Comparison of ENCODE assay signal across 17 cellular contexts in genomic region chr2:20074001-20074648, GRCh38. TPM values are rescaled to one million over a fixed set of nuclear protein-coding genes. Genes with fewer than 3 reads are reported as not detected.
DNase-seq lines count a peak whose midpoint lies in the region; ATAC-seq and TF ChIP-seq lines count a peak whose summit lies in the region.
"Had no signal": no experiment of that assay in that cellular context is flagged by ENCODE, and none has a peak within 500 bp of the region (broad histone marks: within the 10 kb centered on the region; RNA-seq: fewer than 3 reads in every experiment).

No MANE protein-coding gene starts in this region.

- no peaks in the 10 kb centered on the region for H3K36me3 Mint-ChIP-seq in nephron (ENCODE audit: low read depth)
- no peaks in the 10 kb centered on the region for H3K36me3 Mint-ChIP-seq in activated naive CD8-positive, alpha-beta T cell treated with anti-CD3 and anti-CD28 coated beads, Interleukin-2, amount 50 U/mL, for 24 hours (ENCODE audit: low read depth)
- no peaks in the 10 kb centered on the region for H3K36me3 Mint-ChIP-seq in activated CD4-positive, alpha-beta T cell treated with anti-CD3 and anti-CD28 coated beads, Interleukin-2, amount 10 ng/mL, durations not matched to agents 24 days and 14 days (ENCODE audit: low read depth)
- H3K36me3 Mint-ChIP-seq in stimulated activated memory B cell treated with anti-CD40 and anti-IgM and Interleukin-4, amounts not matched to agents 10 μg/mL and 1 μg/mL and 100 μg/mL, for 72 hours: no peaks in the 10 kb centered on the region

- H3K36me3 ChIP-seq in adrenal gland (replicated peaks in 1 of 2): no peaks in the 10 kb centered on the region
- H3K36me3 ChIP-seq: ascending aorta, tibial artery had no signal

- WGBS in adrenal gland, 4 donors: 36 to 53% (median 46%) methylated on average over 7 to 9 of the region's 9 CpGs

- no peak overlapping the region for H3K4me3 Mint-ChIP-seq in nephron
- H3K4me3 Mint-ChIP-seq in activated naive CD8-positive, alpha-beta T cell treated with anti-CD3 and anti-CD28 coated beads, Interleukin-2, amount 50 U/mL, for 24 hours: no peak overlapping the region
- H3K4me3 Mint-ChIP-seq in activated CD4-positive, alpha-beta T cell treated with anti-CD3 and anti-CD28 coated beads, Interleukin-2, amount 10 ng/mL, durations not matched to agents 24 days and 14 days: no peak overlapping the region
- H3K4me3 Mint-ChIP-seq in stimulated activated memory B cell treated with anti-CD40 and anti-IgM and Interleukin-4, amounts not matched to agents 10 μg/mL and 1 μg/mL and 100 μg/mL, for 72 hours: no peak overlapping the region
- H3K4me3 Mint-ChIP-seq: activated T-helper 17 cell treated with anti-CD3 and anti-CD28 coated beads, Interleukin-2, amount 50 U/mL, for 72 hours; T-helper 2 cell treated with Interferon-gamma antibody and Interleukin-4, amounts not matched to agents 5 μg/mL and 100 μg/mL, for 36 hours had no signal

- peaks cover 62% of the 10 kb centered on the region for H3K4me1 Mint-ChIP-seq in nephron
- H3K4me1 Mint-ChIP-seq in activated naive CD8-positive, alpha-beta T cell treated with anti-CD3 and anti-CD28 coated beads, Interleukin-2, amount 50 U/mL, for 24 hours: no peaks in the 10 kb centered on the region
- H3K4me1 Mint-ChIP-seq in activated CD4-positive, alpha-beta T cell treated with anti-CD3 and anti-CD28 coated beads, Interleukin-2, amount 10 ng/mL, durations not matched to agents 24 days and 14 days: no peaks in the 10 kb centered on the region
- no peaks in the 10 kb centered on the region for H3K4me1 Mint-ChIP-seq in stimulated activated memory B cell treated with anti-CD40 and anti-IgM and Interleukin-4, amounts not matched to agents 10 μg/mL and 1 μg/mL and 100 μg/mL, for 72 hours
- H3K4me1 Mint-ChIP-seq: activated T-helper 17 cell treated with anti-CD3 and anti-CD28 coated beads, Interleukin-2, amount 50 U/mL, for 72 hours had no signal

- H3K27me3 ChIP-seq in adrenal gland: no peaks in the 10 kb centered on the region
- H3K27me3 ChIP-seq: ascending aorta, tibial artery had no signal

- H3K9me3 ChIP-seq in adrenal gland (replicated peaks in 1 of 3): no peaks in the 10 kb centered on the region
- H3K9me3 ChIP-seq: ascending aorta, tibial artery had no signal

- intact Hi-C loops in adrenal gland (cut with DNase I): no loop called here
- intact Hi-C loops in activated CD4-positive, alpha-beta T cell treated with anti-CD3 and anti-CD28 coated beads, Interleukin-2, amount 10 ng/mL, durations not matched to agents 24 days and 14 days (cut with micrococcal nuclease): no loop called here

- DNase-seq in DMS 273 (lab: John Stamatoyannopoulos, UW; ENCODE audit: unreplicated experiment) (peak; percentile 81), NCI-H1105 (lab: John Stamatoyannopoulos, UW) (peak; percentile 32), adrenal gland (peak; percentile 47 to 87 (median 77))
- no peak for DNase-seq in activated naive CD8-positive, alpha-beta T cell treated with anti-CD3 and anti-CD28 coated beads, Interleukin-2, amount 50 U/mL, for 24 hours
- DNase-seq in activated CD4-positive, alpha-beta T cell treated with anti-CD3 and anti-CD28 coated beads, Interleukin-2, amount 10 ng/mL, durations not matched to agents 24 days and 14 days: no peak
- DNase-seq: activated CD4-positive, alpha-beta T cell treated with anti-CD3 and anti-CD28 coated beads, Interleukin-2, amount 50 U/mL, for 4 hours; DND-41; NCI-H446 treated with DMSO at 0.1 percent for 48 hours; stimulated activated CD4-positive, alpha-beta T cell treated with anti-CD3 and anti-CD28 coated beads, Interleukin-15, amount 100 ng/mL, for 24 hours; tibial artery had no signal

- H3K9me3 Mint-ChIP-seq in nephron: peaks cover 3% of the 10 kb centered on the region
- no peaks in the 10 kb centered on the region for H3K9me3 Mint-ChIP-seq in activated naive CD8-positive, alpha-beta T cell treated with anti-CD3 and anti-CD28 coated beads, Interleukin-2, amount 50 U/mL, for 24 hours
- H3K9me3 Mint-ChIP-seq in activated CD4-positive, alpha-beta T cell treated with anti-CD3 and anti-CD28 coated beads, Interleukin-2, amount 10 ng/mL, durations not matched to agents 24 days and 14 days: no peaks in the 10 kb centered on the region
- H3K9me3 Mint-ChIP-seq in stimulated activated memory B cell treated with anti-CD40 and anti-IgM and Interleukin-4, amounts not matched to agents 10 μg/mL and 1 μg/mL and 100 μg/mL, for 72 hours: no peaks in the 10 kb centered on the region
- H3K9me3 Mint-ChIP-seq: activated T-helper 17 cell treated with anti-CD3 and anti-CD28 coated beads, Interleukin-2, amount 50 U/mL, for 72 hours; T-helper 2 cell treated with Interferon-gamma antibody and Interleukin-4, amounts not matched to agents 5 μg/mL and 100 μg/mL, for 36 hours had no signal

- no peak overlapping the region for H3K4me3 ChIP-seq in adrenal gland
- H3K4me3 ChIP-seq: ascending aorta, tibial artery had no signal

- no peak for ATAC-seq in activated naive CD8-positive, alpha-beta T cell treated with anti-CD3 and anti-CD28 coated beads, Interleukin-2, amount 50 U/mL, for 24 hours
- no peak for ATAC-seq in GM18519 (IDR thresholded peaks at IDR 0.05; ENCODE audit: low FRiP score, unreplicated experiment)
- ATAC-seq in stimulated activated memory B cell treated with anti-CD40 and anti-IgM and Interleukin-4, amounts not matched to agents 10 μg/mL and 1 μg/mL and 100 μg/mL, for 72 hours: no peak
- ATAC-seq: activated T-helper 17 cell treated with anti-CD3 and anti-CD28 coated beads, Interleukin-2, amount 50 U/mL, for 72 hours; HCT116 had no signal

- peaks cover 17 to 22% of the 10 kb centered on the region in 2 donors for H3K4me1 ChIP-seq in adrenal gland (replicated peaks in 1 of 2)

- TF ChIP-seq POLR2A in adrenal gland (IDR thresholded peaks at IDR 0.05): no peak

- H3K27ac Mint-ChIP-seq in nephron: peak overlapping the region; percentile 98 to 99 (median 99)
- no peak overlapping the region for H3K27ac Mint-ChIP-seq in activated naive CD8-positive, alpha-beta T cell treated with anti-CD3 and anti-CD28 coated beads, Interleukin-2, amount 50 U/mL, for 24 hours
- H3K27ac Mint-ChIP-seq in activated CD4-positive, alpha-beta T cell treated with anti-CD3 and anti-CD28 coated beads, Interleukin-2, amount 10 ng/mL, durations not matched to agents 24 days and 14 days: no peak overlapping the region
- no peak overlapping the region for H3K27ac Mint-ChIP-seq in stimulated activated memory B cell treated with anti-CD40 and anti-IgM and Interleukin-4, amounts not matched to agents 10 μg/mL and 1 μg/mL and 100 μg/mL, for 72 hours
- H3K27ac Mint-ChIP-seq: activated T-helper 17 cell treated with anti-CD3 and anti-CD28 coated beads, Interleukin-2, amount 50 U/mL, for 72 hours; T-helper 2 cell treated with Interferon-gamma antibody and Interleukin-4, amounts not matched to agents 5 μg/mL and 100 μg/mL, for 36 hours had no signal

- H3K27ac ChIP-seq in adrenal gland: peak overlapping the region in 3 of 5 donors; percentile 37 to 71 (median 50)
- H3K27ac ChIP-seq: ascending aorta, tibial artery had no signal

- no peaks in the 10 kb centered on the region for H3K27me3 Mint-ChIP-seq in nephron (ENCODE audit: low read depth)
- H3K27me3 Mint-ChIP-seq in activated naive CD8-positive, alpha-beta T cell treated with anti-CD3 and anti-CD28 coated beads, Interleukin-2, amount 50 U/mL, for 24 hours: peaks cover 6% of the 10 kb centered on the region
- H3K27me3 Mint-ChIP-seq in activated CD4-positive, alpha-beta T cell treated with anti-CD3 and anti-CD28 coated beads, Interleukin-2, amount 10 ng/mL, durations not matched to agents 24 days and 14 days: peaks cover 12% of the 10 kb centered on the region
- H3K27me3 Mint-ChIP-seq in stimulated activated memory B cell treated with anti-CD40 and anti-IgM and Interleukin-4, amounts not matched to agents 10 μg/mL and 1 μg/mL and 100 μg/mL, for 72 hours: peaks cover 21% of the 10 kb centered on the region

- TF ChIP-seq CTCF in adrenal gland (IDR thresholded peaks at IDR 0.05) (no peak), nephron (IDR thresholded peaks at IDR 0.05; ENCODE audit: unreplicated experiment in 3 of 3) (no peak)

RNA-seq across cellular contexts. Expression of gene LAPTM4A, which starts 22.7 kb away (rescaled TPM):
- total RNA-seq in adrenal gland: 100 to 1,000 TPM; 196 to 356 (median 233) TPM
- polyA plus RNA-seq in adrenal gland: 100 to 1,000 TPM in 1 of 3 donors, 10 to 100 TPM in 2; 58.8 to 684 (median 96.4) TPM
- 24.3 and 25.3 TPM in 2 replicates for total RNA-seq in activated CD4-positive, alpha-beta T cell treated with anti-CD3 and anti-CD28 coated beads, Interleukin-2, amount 10 ng/mL, durations not matched to agents 24 days and 14 days

Comparison
In these comparisons a context has a peak if more than half of its experiments do, and no peak if none do; other contexts are left out.
1. DNase-seq: peak in DMS 273 (single experiment), NCI-H1105 (single experiment) and adrenal gland (7 of 7); none in activated naive CD8-positive, alpha-beta T cell treated with anti-CD3 and anti-CD28 coated beads, Interleukin-2, amount 50 U/mL, for 24 hours (single experiment) and activated CD4-positive, alpha-beta T cell treated with anti-CD3 and anti-CD28 coated beads, Interleukin-2, amount 10 ng/mL, durations not matched to agents 24 days and 14 days (single experiment).
2. H3K27ac Mint-ChIP-seq: peak in nephron (3 of 3); none in activated naive CD8-positive, alpha-beta T cell treated with anti-CD3 and anti-CD28 coated beads, Interleukin-2, amount 50 U/mL, for 24 hours (single experiment), activated CD4-positive, alpha-beta T cell treated with anti-CD3 and anti-CD28 coated beads, Interleukin-2, amount 10 ng/mL, durations not matched to agents 24 days and 14 days (single experiment) and stimulated activated memory B cell treated with anti-CD40 and anti-IgM and Interleukin-4, amounts not matched to agents 10 μg/mL and 1 μg/mL and 100 μg/mL, for 72 hours (single experiment).